Comparison of ENCODE assay signal across 21 cellular contexts in genomic region chr7:134371536-134371935, GRCh38. TPM values are rescaled to one million over a fixed set of nuclear protein-coding genes. Genes with fewer than 3 reads are reported as not detected.
DNase-seq lines count a peak whose midpoint lies in the region; ATAC-seq and TF ChIP-seq lines count a peak whose summit lies in the region.
"Had no signal": no experiment of that assay in that cellular context is flagged by ENCODE, and none has a peak within 500 bp of the region (broad histone marks: within the 10 kb centered on the region; RNA-seq: fewer than 3 reads in every experiment).

No MANE protein-coding gene starts in this region.

- H3K9me3 Mint-ChIP-seq in activated T-helper 17 cell treated with anti-CD3 and anti-CD28 coated beads, Interleukin-2, amount 50 U/mL, for 72 hours, result no peaks in the 10 kb centered on the region

- no peaks in the 10 kb centered on the region for H3K79me2 ChIP-seq in parathyroid adenoma

- DNase-seq in NCI-H1092 treated with DMSO at 0.1 percent for 48 hours (lab: John Stamatoyannopoulos, UW), result peak; percentile 17
- no peak for DNase-seq in NCI-H1092 (lab: John Stamatoyannopoulos, UW)
- DNase-seq in NCI-H526 (lab: John Stamatoyannopoulos, UW), result peak; percentile 21 to 45
- no peak for DNase-seq in NCI-H526 treated with DMSO at 0.1 percent for 48 hours (lab: John Stamatoyannopoulos, UW)
- peak; percentile 33 for DNase-seq in NCI-H69 (lab: John Stamatoyannopoulos, UW)
- DNase-seq in amygdala (lab: John Stamatoyannopoulos, UW), result no peak
- DNase-seq: DMS 273 treated with DMSO at 0.1 percent for 48 hours, EL, Karpas-422, MG63, NCI-H1048, NCI-H2107, Right ventricle myocardium superior, SW 1271, T-helper 2 cell had no signal

- no peaks in the 10 kb centered on the region for H3K4me1 Mint-ChIP-seq in activated T-helper 17 cell treated with anti-CD3 and anti-CD28 coated beads, Interleukin-2, amount 50 U/mL, for 72 hours
- H3K4me1 Mint-ChIP-seq: IgD-negative memory B cell had no signal

- H3K36me3 Mint-ChIP-seq in activated T-helper 17 cell treated with anti-CD3 and anti-CD28 coated beads, Interleukin-2, amount 50 U/mL, for 72 hours (ENCODE audit: low read depth), result no peaks in the 10 kb centered on the region
- H3K36me3 Mint-ChIP-seq: CD14-positive monocyte, IgD-negative memory B cell had no signal

- no peak overlapping the region for H3K9ac ChIP-seq in parathyroid adenoma

- no peaks in the 10 kb centered on the region for H3K36me3 ChIP-seq in parathyroid adenoma (ENCODE audit: control insufficient read depth, insufficient read depth, low read length)
- H3K36me3 ChIP-seq: MG63 had no signal

- H3K4me3 ChIP-seq in parathyroid adenoma (ENCODE audit: low read depth, low read length), result no peak overlapping the region
- H3K4me3 ChIP-seq: GM12878, MG63 had no signal

- no peaks in the 10 kb centered on the region for H3K27me3 ChIP-seq in parathyroid adenoma (ENCODE audit: control insufficient read depth, insufficient read depth, low read length)
- H3K27me3 ChIP-seq: MG63 had no signal

- H3K4me1 ChIP-seq in parathyroid adenoma, result no peaks in the 10 kb centered on the region

- no peak for TF ChIP-seq CTCF in parathyroid adenoma (IDR thresholded peaks at IDR 0.05)

- ATAC-seq in activated T-helper 17 cell treated with anti-CD3 and anti-CD28 coated beads, Interleukin-2, amount 50 U/mL, for 72 hours (replicated peaks), result no peak
- ATAC-seq: GM12878 had no signal

- H3K9me3 ChIP-seq in parathyroid adenoma (ENCODE audit: control insufficient read depth, low read length), result no peaks in the 10 kb centered on the region
- H3K9me3 ChIP-seq: MG63 had no signal

- H2AFZ ChIP-seq in parathyroid adenoma, result no peak overlapping the region

- H3K27me3 Mint-ChIP-seq in activated T-helper 17 cell treated with anti-CD3 and anti-CD28 coated beads, Interleukin-2, amount 50 U/mL, for 72 hours, result peaks cover 16% of the 10 kb centered on the region

- H3K4me2 ChIP-seq in parathyroid adenoma (ENCODE audit: low read length), result no peak overlapping the region

- peak overlapping the region; percentile 25 for H3K27ac ChIP-seq in parathyroid adenoma
- H3K27ac ChIP-seq: 22Rv1 had no signal

- no peak overlapping the region for H3K27ac Mint-ChIP-seq in activated T-helper 17 cell treated with anti-CD3 and anti-CD28 coated beads, Interleukin-2, amount 50 U/mL, for 72 hours
- H3K27ac Mint-ChIP-seq: CD14-positive monocyte, IgD-negative memory B cell had no signal

- H3K4me3 Mint-ChIP-seq in activated T-helper 17 cell treated with anti-CD3 and anti-CD28 coated beads, Interleukin-2, amount 50 U/mL, for 72 hours, result no peak overlapping the region
- H3K4me3 Mint-ChIP-seq: CD14-positive monocyte, IgD-negative memory B cell had no signal

RNA-seq across cellular contexts. Expression of gene SLC35B4, which starts 54.8 kb away (rescaled TPM):
- 10 to 100 TPM; 11.9 to 16.8 TPM for total RNA-seq in activated T-helper 17 cell treated with anti-CD3 and anti-CD28 coated beads, Interleukin-2, amount 50 U/mL, for 72 hours

Comparison
In these comparisons a context has a peak if more than half of its experiments do, and no peak if none do; other contexts are left out.
1. DNase-seq: peak in NCI-H1092 treated with DMSO at 0.1 percent for 48 hours (single experiment), NCI-H526 (2 of 2) and NCI-H69 (single experiment); none in NCI-H1092 (single experiment), NCI-H526 treated with DMSO at 0.1 percent for 48 hours (single experiment) and amygdala (0 of 56).